In genomic region chr7:52362521-52362920, GRCh38 we compare ENCODE assay signal across 39 cellular contexts.
"Had no signal": no experiment of that assay in that cellular context is flagged by ENCODE, and none has a peak within 500 bp of the region (broad histone marks: within the 10 kb centered on the region; RNA-seq: fewer than 3 reads in every experiment).

No MANE protein-coding gene starts in this region.

- DNase-seq: activated effector memory CD4-positive, alpha-beta T cell treated with anti-CD3 and anti-CD28 coated beads, Interleukin-2, amount 50 U/mL, for 16 hours; activated effector memory CD4-positive, alpha-beta T cell treated with Interleukin-2 at 50 U/mL for 16 hours; activated gamma-delta T cell; activated gamma-delta T cell treated with Interleukin-2 at 50 U/mL for 16 hours; activated naive CD4-positive, alpha-beta T cell; activated naive CD4-positive, alpha-beta T cell treated with anti-CD3 and anti-CD28 coated beads for 36 hours; activated naive CD4-positive, alpha-beta T cell treated with anti-CD3 and anti-CD28 coated beads, Interleukin-2, amount 10 ng/mL, durations not matched to agents 7 days and 5 days; activated naive CD4-positive, alpha-beta T cell treated with anti-CD3 and anti-CD28 coated beads, Interleukin-2, amount 50 U/mL, for 16 hours; activated naive CD4-positive, alpha-beta T cell treated with Interleukin-2 at 50 U/mL for 16 hours; activated naive CD8-positive, alpha-beta T cell treated with anti-CD3 and anti-CD28 coated beads for 36 hours; activated naive CD8-positive, alpha-beta T cell treated with anti-CD3 and anti-CD28 coated beads, Interleukin-2, amount 10 ng/mL, durations not matched to agents 7 days and 5 days; activated naive CD8-positive, alpha-beta T cell treated with anti-CD3 and anti-CD28 coated beads, Interleukin-2, amount 50 U/mL, for 24 hours; activated T-cell treated with anti-CD3 and anti-CD28 coated beads, Interleukin-2, amount 50 U/mL, for 1 hour; activated T-cell treated with anti-CD3 and anti-CD28 coated beads, Interleukin-2, amount 50 U/mL, for 24 hours; activated T-cell treated with anti-CD3 and anti-CD28 coated beads, Interleukin-2, amount 50 U/mL, for 4 hours; activated T-cell treated with anti-CD3 and anti-CD28 coated beads, Interleukin-2, amount 50 U/mL, for 48 hours; activated T-cell treated with anti-CD3 and anti-CD28 coated beads, Interleukin-2, amount 50 U/mL, for 72 hours; adrenal gland; amniotic stem cell; amygdala; anterior cingulate cortex; body of pancreas; brain microvascular endothelial cell; caudate nucleus; central memory CD4-positive, alpha-beta T cell; cerebellar nuclear complex had no signal

- FAIRE-seq: astrocyte, bronchial epithelial cell had no signal

- H3K27ac ChIP-seq: adrenal gland, ascending aorta, body of pancreas, brain microvascular endothelial cell, breast epithelium, cardiac muscle cell had no signal

- H3K4me3 ChIP-seq: adrenal gland, ascending aorta, body of pancreas, breast epithelium, cardiac muscle cell had no signal

- H3K27me3 ChIP-seq: adrenal gland, ascending aorta, body of pancreas, brain microvascular endothelial cell, breast epithelium, cardiac muscle cell had no signal

- H3K4me3 Mint-ChIP-seq: activated naive CD4-positive, alpha-beta T cell treated with anti-CD3 and anti-CD28 coated beads for 36 hours; activated naive CD4-positive, alpha-beta T cell treated with anti-CD3 and anti-CD28 coated beads, Interleukin-2, amount 10 ng/mL, durations not matched to agents 7 days and 5 days; activated naive CD4-positive, alpha-beta T cell treated with anti-CD3 and anti-CD28 coated beads, Interleukin-2, amount 50 U/mL, for 24 hours; activated naive CD8-positive, alpha-beta T cell; activated naive CD8-positive, alpha-beta T cell treated with anti-CD3 and anti-CD28 coated beads for 36 hours; activated naive CD8-positive, alpha-beta T cell treated with anti-CD3 and anti-CD28 coated beads, Interleukin-2, amount 10 ng/mL, durations not matched to agents 7 days and 5 days; activated naive CD8-positive, alpha-beta T cell treated with anti-CD3 and anti-CD28 coated beads, Interleukin-2, amount 50 U/mL, for 24 hours; activated T-cell treated with anti-CD3 and anti-CD28 coated beads, Interleukin-2, amount 50 U/mL, for 24 hours; activated T-cell treated with anti-CD3 and anti-CD28 coated beads, Interleukin-2, amount 50 U/mL, for 4 hours; activated T-cell treated with anti-CD3 and anti-CD28 coated beads, Interleukin-2, amount 50 U/mL, for 72 hours; activated T-helper 1 cell treated with anti-CD3 and anti-CD28 coated beads, Interleukin-12 subunit alpha, Interleukin-12 subunit beta, Interleukin-2, Interleukin-4 antibody, amounts not matched to agents 30 ng/mL and 10 ng/mL and 1 ng/mL, durations not matched to agents 14 hours and 24 hours and 36 hours; activated T-helper 17 cell treated with anti-CD3 and anti-CD28 coated beads, Interleukin-2, amount 50 U/mL, for 72 hours; brain; central memory CD8-positive, alpha-beta T cell had no signal

- H3K27me3 Mint-ChIP-seq: activated naive CD4-positive, alpha-beta T cell treated with anti-CD3 and anti-CD28 coated beads, Interleukin-2, amount 10 ng/mL, durations not matched to agents 7 days and 5 days; activated naive CD4-positive, alpha-beta T cell treated with anti-CD3 and anti-CD28 coated beads, Interleukin-2, amount 50 U/mL, for 24 hours; activated naive CD8-positive, alpha-beta T cell; activated naive CD8-positive, alpha-beta T cell treated with anti-CD3 and anti-CD28 coated beads for 36 hours; activated naive CD8-positive, alpha-beta T cell treated with anti-CD3 and anti-CD28 coated beads, Interleukin-2, amount 10 ng/mL, durations not matched to agents 7 days and 5 days; activated naive CD8-positive, alpha-beta T cell treated with anti-CD3 and anti-CD28 coated beads, Interleukin-2, amount 50 U/mL, for 24 hours; activated T-cell treated with anti-CD3 and anti-CD28 coated beads, Interleukin-2, amount 50 U/mL, for 24 hours; activated T-helper 17 cell treated with anti-CD3 and anti-CD28 coated beads, Interleukin-2, amount 50 U/mL, for 72 hours; brain; central memory CD8-positive, alpha-beta T cell had no signal

- H3K36me3 Mint-ChIP-seq: activated naive CD4-positive, alpha-beta T cell treated with anti-CD3 and anti-CD28 coated beads, Interleukin-2, amount 10 ng/mL, durations not matched to agents 7 days and 5 days; activated naive CD4-positive, alpha-beta T cell treated with anti-CD3 and anti-CD28 coated beads, Interleukin-2, amount 50 U/mL, for 24 hours; activated naive CD8-positive, alpha-beta T cell; activated naive CD8-positive, alpha-beta T cell treated with anti-CD3 and anti-CD28 coated beads for 36 hours; activated naive CD8-positive, alpha-beta T cell treated with anti-CD3 and anti-CD28 coated beads, Interleukin-2, amount 10 ng/mL, durations not matched to agents 7 days and 5 days; brain had no signal

- H3K36me3 ChIP-seq: adrenal gland, ascending aorta, brain microvascular endothelial cell, breast epithelium, cardiac muscle cell had no signal

- H3K27ac Mint-ChIP-seq: activated naive CD4-positive, alpha-beta T cell treated with anti-CD3 and anti-CD28 coated beads for 36 hours; activated naive CD4-positive, alpha-beta T cell treated with anti-CD3 and anti-CD28 coated beads, Interleukin-2, amount 10 ng/mL, durations not matched to agents 7 days and 5 days; activated naive CD4-positive, alpha-beta T cell treated with anti-CD3 and anti-CD28 coated beads, Interleukin-2, amount 50 U/mL, for 24 hours; activated naive CD4-positive, alpha-beta T cell treated with anti-CD3 and anti-CD28 coated beads, Interleukin-2, amount 50 U/mL, for 72 hours; activated naive CD8-positive, alpha-beta T cell; activated naive CD8-positive, alpha-beta T cell treated with anti-CD3 and anti-CD28 coated beads for 36 hours; activated naive CD8-positive, alpha-beta T cell treated with anti-CD3 and anti-CD28 coated beads, Interleukin-2, amount 10 ng/mL, durations not matched to agents 7 days and 5 days; activated naive CD8-positive, alpha-beta T cell treated with anti-CD3 and anti-CD28 coated beads, Interleukin-2, amount 50 U/mL, for 24 hours; activated T-cell treated with anti-CD3 and anti-CD28 coated beads, Interleukin-2, amount 50 U/mL, for 24 hours; activated T-cell treated with anti-CD3 and anti-CD28 coated beads, Interleukin-2, amount 50 U/mL, for 72 hours; activated T-helper 1 cell treated with anti-CD3 and anti-CD28 coated beads, Interleukin-12 subunit alpha, Interleukin-12 subunit beta, Interleukin-2, Interleukin-4 antibody, amounts not matched to agents 30 ng/mL and 10 ng/mL and 1 ng/mL, durations not matched to agents 14 hours and 24 hours and 36 hours; activated T-helper 17 cell treated with anti-CD3 and anti-CD28 coated beads, Interleukin-2, amount 50 U/mL, for 72 hours; activated T-helper 2 cell treated with anti-CD3 and anti-CD28 coated beads, Interferon-gamma antibody, Interleukin-2, Interleukin-4, amounts not matched to agents 10 μg/mL and 5 μg/mL and 100 μg/mL, durations not matched to agents 14 hours and 24 hours and 36 hours; brain had no signal

- H3K9me3 ChIP-seq: adrenal gland, ascending aorta, body of pancreas, breast epithelium had no signal

- H3K4me1 ChIP-seq: adrenal gland, ascending aorta, body of pancreas, breast epithelium had no signal

- H3K9me3 Mint-ChIP-seq: activated naive CD4-positive, alpha-beta T cell treated with anti-CD3 and anti-CD28 coated beads, Interleukin-2, amount 50 U/mL, for 24 hours had no signal

- H3K4me1 Mint-ChIP-seq: activated naive CD4-positive, alpha-beta T cell treated with anti-CD3 and anti-CD28 coated beads, Interleukin-2, amount 10 ng/mL, durations not matched to agents 7 days and 5 days; activated naive CD4-positive, alpha-beta T cell treated with anti-CD3 and anti-CD28 coated beads, Interleukin-2, amount 50 U/mL, for 24 hours; activated naive CD8-positive, alpha-beta T cell treated with anti-CD3 and anti-CD28 coated beads for 36 hours; activated naive CD8-positive, alpha-beta T cell treated with anti-CD3 and anti-CD28 coated beads, Interleukin-2, amount 10 ng/mL, durations not matched to agents 7 days and 5 days; activated naive CD8-positive, alpha-beta T cell treated with anti-CD3 and anti-CD28 coated beads, Interleukin-2, amount 50 U/mL, for 24 hours; activated T-helper 17 cell treated with anti-CD3 and anti-CD28 coated beads, Interleukin-2, amount 50 U/mL, for 72 hours; brain; central memory CD8-positive, alpha-beta T cell had no signal
